ENCODE assay signal across 23 cellular contexts in the genomic region with DNA sequence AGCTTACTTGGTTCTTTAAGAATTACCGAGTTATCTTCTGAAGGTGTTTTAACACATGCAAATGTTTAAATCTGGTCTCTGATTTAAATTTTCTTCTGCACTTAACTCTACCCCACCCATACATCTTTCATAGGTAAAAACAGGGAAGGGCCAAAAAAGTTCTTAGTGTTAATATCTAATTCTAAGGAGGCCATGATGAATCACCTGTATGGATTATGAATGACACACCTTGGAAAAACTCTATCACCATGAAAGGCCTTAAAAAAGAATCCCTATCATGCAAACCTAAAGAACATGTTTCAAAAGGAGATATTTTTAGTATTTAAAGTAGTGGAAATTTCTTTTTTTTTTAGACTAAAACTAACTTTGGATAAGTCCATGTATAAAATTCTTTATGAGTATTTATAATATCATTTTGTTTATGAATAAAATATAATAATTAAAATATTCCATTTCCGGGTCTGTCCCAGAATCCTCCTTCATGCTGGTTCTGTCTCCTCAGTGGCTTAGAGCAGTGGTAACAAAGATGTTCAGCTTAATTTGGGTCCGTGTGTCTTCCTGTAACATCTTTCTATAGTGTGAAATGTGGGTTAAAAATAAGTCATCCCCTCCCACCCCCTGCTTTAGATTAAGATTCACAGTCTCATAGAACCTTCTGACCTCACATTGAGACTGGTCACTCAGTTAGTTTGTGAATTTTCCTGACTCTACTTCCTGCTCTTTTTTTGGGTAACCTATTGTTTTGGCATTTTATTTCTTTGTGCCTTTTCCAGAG. TPM values are rescaled to one million over a fixed set of nuclear protein-coding genes. Genes with fewer than 3 reads are reported as not detected.
A peak's percentile ranks its signal among the peaks of the same experiment; 100 is the strongest.
DNase-seq lines count a peak whose midpoint lies in the region; ATAC-seq, FAIRE-seq and TF ChIP-seq lines count a peak whose summit lies in the region.
"Had no signal": no experiment of that assay in that cellular context is flagged by ENCODE, and none has a peak within 500 bp of the region (broad histone marks: within the 10 kb centered on the region; RNA-seq: fewer than 3 reads in every experiment).

No MANE protein-coding gene starts in this region.

- peaks cover 47% of the 10 kb centered on the region for H3K4me1 Mint-ChIP-seq in activated naive CD4-positive, alpha-beta T cell treated with anti-CD3 and anti-CD28 coated beads, Interleukin-2, amount 50 U/mL, for 24 hours
- H3K4me1 Mint-ChIP-seq in activated naive CD8-positive, alpha-beta T cell treated with anti-CD3 and anti-CD28 coated beads, Interleukin-2, amount 50 U/mL, for 24 hours: peaks cover 38% of the 10 kb centered on the region
- H3K4me1 Mint-ChIP-seq in activated CD4-positive, alpha-beta memory T cell treated with anti-CD3 and anti-CD28 coated beads, Interleukin-2, amount 10 ng/mL, durations not matched to agents 7 days and 5 days: peaks cover 26% of the 10 kb centered on the region

- FAIRE-seq in GM12892 (lab: Jason Lieb, UNC): no peak

- ATAC-seq in activated naive CD4-positive, alpha-beta T cell treated with anti-CD3 and anti-CD28 coated beads, Interleukin-2, amount 50 U/mL, for 72 hours: no peak
- no peak for ATAC-seq in activated naive CD8-positive, alpha-beta T cell treated with anti-CD3 and anti-CD28 coated beads, Interleukin-2, amount 50 U/mL, for 24 hours
- ATAC-seq in HG02610 (IDR thresholded peaks at IDR 0.05; ENCODE audit: unreplicated experiment): no peak
- ATAC-seq: activated CD4-positive, CD25-positive, alpha-beta regulatory T cell treated with anti-CD3 and anti-CD28 coated beads, Interleukin-2, amount 50 U/mL, for 24 hours; gastroesophageal sphincter; Panc1 had no signal

- peak overlapping the region; percentile 37 for H3K4me3 Mint-ChIP-seq in activated naive CD4-positive, alpha-beta T cell treated with anti-CD3 and anti-CD28 coated beads, Interleukin-2, amount 50 U/mL, for 24 hours
- H3K4me3 Mint-ChIP-seq in activated naive CD8-positive, alpha-beta T cell treated with anti-CD3 and anti-CD28 coated beads, Interleukin-2, amount 50 U/mL, for 24 hours: no peak overlapping the region
- H3K4me3 Mint-ChIP-seq in activated CD4-positive, alpha-beta memory T cell treated with anti-CD3 and anti-CD28 coated beads, Interleukin-2, amount 10 ng/mL, durations not matched to agents 7 days and 5 days: no peak overlapping the region

- no peaks in the 10 kb centered on the region for H3K36me3 Mint-ChIP-seq in activated naive CD4-positive, alpha-beta T cell treated with anti-CD3 and anti-CD28 coated beads, Interleukin-2, amount 50 U/mL, for 24 hours
- H3K36me3 Mint-ChIP-seq in activated naive CD4-positive, alpha-beta T cell treated with anti-CD3 and anti-CD28 coated beads, Interleukin-2, amount 50 U/mL, for 72 hours: no peaks in the 10 kb centered on the region
- no peaks in the 10 kb centered on the region for H3K36me3 Mint-ChIP-seq in activated naive CD8-positive, alpha-beta T cell treated with anti-CD3 and anti-CD28 coated beads, Interleukin-2, amount 50 U/mL, for 24 hours (ENCODE audit: low read depth)
- H3K36me3 Mint-ChIP-seq in activated CD4-positive, alpha-beta memory T cell treated with anti-CD3 and anti-CD28 coated beads, Interleukin-2, amount 10 ng/mL, durations not matched to agents 7 days and 5 days (ENCODE audit: low read depth): peaks cover 3% of the 10 kb centered on the region

- TF ChIP-seq POLR2A in GM12892 (IDR thresholded peaks at IDR 0.05; ENCODE audit: low read depth, low read length): no peak

- H3K4me1 ChIP-seq in iPS-18a (ENCODE audit: control insufficient read depth, low read depth, low read length): peaks cover 31% of the 10 kb centered on the region
- H3K4me1 ChIP-seq: ascending aorta, colonic mucosa, gastroesophageal sphincter, testis had no signal

- no peaks in the 10 kb centered on the region for H3K27me3 Mint-ChIP-seq in activated naive CD4-positive, alpha-beta T cell treated with anti-CD3 and anti-CD28 coated beads, Interleukin-2, amount 50 U/mL, for 24 hours
- H3K27me3 Mint-ChIP-seq in activated naive CD8-positive, alpha-beta T cell treated with anti-CD3 and anti-CD28 coated beads, Interleukin-2, amount 50 U/mL, for 24 hours: no peaks in the 10 kb centered on the region
- H3K27me3 Mint-ChIP-seq in activated CD4-positive, alpha-beta memory T cell treated with anti-CD3 and anti-CD28 coated beads, Interleukin-2, amount 10 ng/mL, durations not matched to agents 7 days and 5 days: no peaks in the 10 kb centered on the region

- CTCF ChIA-PET in activated CD4-positive, alpha-beta memory T cell treated with anti-CD3 and anti-CD28 coated beads, Interleukin-2, amount 10 ng/mL, durations not matched to agents 7 days and 5 days (lab: Charles Lee): no interaction called here

- no peaks in the 10 kb centered on the region for H3K9me3 ChIP-seq in iPS-18a (ENCODE audit: control insufficient read depth, low read depth, low read length)
- H3K9me3 ChIP-seq: ascending aorta, BLaER1, colonic mucosa, gastroesophageal sphincter, MG63, SK-N-SH, testis had no signal

- H3K9me3 Mint-ChIP-seq in activated naive CD4-positive, alpha-beta T cell treated with anti-CD3 and anti-CD28 coated beads, Interleukin-2, amount 50 U/mL, for 24 hours: no peaks in the 10 kb centered on the region
- no peaks in the 10 kb centered on the region for H3K9me3 Mint-ChIP-seq in activated naive CD4-positive, alpha-beta T cell treated with anti-CD3 and anti-CD28 coated beads, Interleukin-2, amount 50 U/mL, for 72 hours
- no peaks in the 10 kb centered on the region for H3K9me3 Mint-ChIP-seq in activated naive CD8-positive, alpha-beta T cell treated with anti-CD3 and anti-CD28 coated beads, Interleukin-2, amount 50 U/mL, for 24 hours
- no peaks in the 10 kb centered on the region for H3K9me3 Mint-ChIP-seq in activated CD4-positive, alpha-beta memory T cell treated with anti-CD3 and anti-CD28 coated beads, Interleukin-2, amount 10 ng/mL, durations not matched to agents 7 days and 5 days

- H3K27ac ChIP-seq in iPS-18a (ENCODE audit: low read length) (peak overlapping the region; percentile 40), substantia nigra (ENCODE audit: low read depth, low read length, poor library complexity, severe bottlenecking) (peak overlapping the region; percentile 52)
- H3K27ac ChIP-seq: ascending aorta, BLaER1, colonic mucosa, gastroesophageal sphincter, testis had no signal

- no peaks in the 10 kb centered on the region for H3K27me3 ChIP-seq in iPS-18a (ENCODE audit: control insufficient read depth, insufficient read depth, low read length)
- H3K27me3 ChIP-seq: ascending aorta, BLaER1, colonic mucosa, gastroesophageal sphincter, MG63, testis had no signal

- POLR2A ChIA-PET in activated CD4-positive, alpha-beta memory T cell treated with anti-CD3 and anti-CD28 coated beads, Interleukin-2, amount 10 ng/mL, durations not matched to agents 7 days and 5 days (lab: Charles Lee): no interaction called here

- DNase-seq in activated naive CD4-positive, alpha-beta T cell treated with anti-CD3 and anti-CD28 coated beads, Interleukin-2, amount 50 U/mL, for 72 hours (ENCODE audit: low spot score in 2 of 2): no peak
- no peak for DNase-seq in activated naive CD8-positive, alpha-beta T cell treated with anti-CD3 and anti-CD28 coated beads, Interleukin-2, amount 50 U/mL, for 24 hours
- DNase-seq in substantia nigra (lab: John Stamatoyannopoulos, UW): no peak
- no peak for DNase-seq in GM12892 (ENCODE audit: insufficient read length)
- no peak for DNase-seq in activated CD4-positive, alpha-beta memory T cell treated with anti-CD3 and anti-CD28 coated beads, Interleukin-2, amount 10 ng/mL, durations not matched to agents 7 days and 5 days
- DNase-seq: activated effector memory CD4-positive, alpha-beta T cell treated with Interleukin-2 at 50 U/mL for 16 hours; colonic mucosa; GDM1; MG63; NCI-H1694; NCI-H2227 treated with DMSO at 0.1 percent for 48 hours; SK-N-SH; stimulated activated CD4-positive, alpha-beta T cell treated with anti-CD3 and anti-CD28 coated beads, Interleukin-4, amount 100 ng/mL, for 4 hours; T-helper 9 cell; testis had no signal

- peak overlapping the region; percentile 38 for H3K9ac ChIP-seq in iPS-18a (ENCODE audit: low read length)
- H3K9ac ChIP-seq: BLaER1, SK-N-SH had no signal

- no peak overlapping the region for H3K27ac Mint-ChIP-seq in activated naive CD4-positive, alpha-beta T cell treated with anti-CD3 and anti-CD28 coated beads, Interleukin-2, amount 50 U/mL, for 24 hours
- no peak overlapping the region for H3K27ac Mint-ChIP-seq in activated naive CD4-positive, alpha-beta T cell treated with anti-CD3 and anti-CD28 coated beads, Interleukin-2, amount 50 U/mL, for 72 hours
- peak overlapping the region; percentile 10 for H3K27ac Mint-ChIP-seq in activated naive CD8-positive, alpha-beta T cell treated with anti-CD3 and anti-CD28 coated beads, Interleukin-2, amount 50 U/mL, for 24 hours
- no peak overlapping the region for H3K27ac Mint-ChIP-seq in activated CD4-positive, alpha-beta memory T cell treated with anti-CD3 and anti-CD28 coated beads, Interleukin-2, amount 10 ng/mL, durations not matched to agents 7 days and 5 days

- peak overlapping the region; percentile 11 for H3K4me3 ChIP-seq in iPS-18a (ENCODE audit: low read length)
- H3K4me3 ChIP-seq: ascending aorta, BLaER1, colonic mucosa, gastroesophageal sphincter, MG63, testis had no signal

- no peaks in the 10 kb centered on the region for H3K36me3 ChIP-seq in iPS-18a (ENCODE audit: control insufficient read depth, low read depth, low read length)
- H3K36me3 ChIP-seq: ascending aorta, BLaER1, colonic mucosa, gastroesophageal sphincter, MG63 had no signal

RNA-seq across cellular contexts. Expression of a gene that starts 54.9 kb away (rescaled TPM):
- 1 to 10 TPM; 3.8 to 9.1 TPM for total RNA-seq in activated naive CD4-positive, alpha-beta T cell treated with anti-CD3 and anti-CD28 coated beads, Interleukin-2, amount 50 U/mL, for 72 hours
- polyA plus RNA-seq in GM12892 (2012; ENCODE audit: missing spikeins): 4.8 TPM
- total RNA-seq in activated CD4-positive, alpha-beta memory T cell treated with anti-CD3 and anti-CD28 coated beads, Interleukin-2, amount 10 ng/mL, durations not matched to agents 7 days and 5 days: 1 to 10 TPM; 6.2 TPM

RNA-seq across cellular contexts. Expression of a gene that starts 56.0 kb away (rescaled TPM):
- 1 to 10 TPM; 2.2 to 6.4 TPM for total RNA-seq in activated naive CD4-positive, alpha-beta T cell treated with anti-CD3 and anti-CD28 coated beads, Interleukin-2, amount 50 U/mL, for 72 hours
- 6.4 TPM for polyA plus RNA-seq in GM12892 (2012; ENCODE audit: missing spikeins)
- 1 to 10 TPM; 7.1 to 8.2 TPM for total RNA-seq in activated CD4-positive, alpha-beta memory T cell treated with anti-CD3 and anti-CD28 coated beads, Interleukin-2, amount 10 ng/mL, durations not matched to agents 7 days and 5 days
